Comparison of ENCODE assay signal across 24 cellular contexts in genomic region chr1:223853748-223854147, GRCh38.
"Had no signal": no experiment of that assay in that cellular context is flagged by ENCODE, and none has a peak within 500 bp of the region (broad histone marks: within the 10 kb centered on the region; RNA-seq: fewer than 3 reads in every experiment).

No MANE protein-coding gene starts in this region.

- H3K4me1 Mint-ChIP-seq: natural killer cell had no signal

- H3K27ac ChIP-seq: colonic mucosa, esophagus squamous epithelium, gastroesophageal sphincter, sigmoid colon, thoracic aorta, upper lobe of left lung had no signal

- H3K36me3 Mint-ChIP-seq: activated naive CD8-positive, alpha-beta T cell; natural killer cell; stimulated activated naive B cell treated with anti-CD40 and anti-IgM and Interleukin-4, amounts not matched to agents 10 μg/mL and 1 μg/mL and 100 μg/mL, for 72 hours had no signal

- H3K36me3 ChIP-seq: colonic mucosa, esophagus squamous epithelium, gastroesophageal sphincter, sigmoid colon, thoracic aorta, upper lobe of left lung had no signal

- H3K27ac Mint-ChIP-seq: activated naive CD8-positive, alpha-beta T cell; activated T-cell treated with anti-CD3 and anti-CD28 coated beads, Interleukin-2, amount 50 U/mL, for 24 hours; activated T-helper 17 cell treated with anti-CD3 and anti-CD28 coated beads, Interleukin-2, amount 50 U/mL, for 72 hours; natural killer cell; progenitor cell of endocrine pancreas; stimulated activated naive B cell treated with anti-CD40 and anti-IgM and Interleukin-4, amounts not matched to agents 10 μg/mL and 1 μg/mL and 100 μg/mL, for 72 hours had no signal

- H3K4me3 ChIP-seq: colonic mucosa, esophagus squamous epithelium, gastroesophageal sphincter, sigmoid colon, smooth muscle cell, thoracic aorta, upper lobe of left lung had no signal

- H3K4me1 ChIP-seq: colonic mucosa, gastroesophageal sphincter, sigmoid colon had no signal

- DNase-seq: activated CD4-positive, alpha-beta T cell treated with anti-CD3 and anti-CD28 coated beads for 1 hour; activated CD4-positive, alpha-beta T cell treated with anti-CD3 and anti-CD28 coated beads, Interleukin-2, amount 50 U/mL, for 4 hours; activated CD8-positive, alpha-beta memory T cell treated with anti-CD3 and anti-CD28 coated beads for 24 hours; activated CD8-positive, alpha-beta memory T cell treated with anti-CD3 and anti-CD28 coated beads, Interleukin-2, amount 50 U/mL, for 4 hours; activated naive CD4-positive, alpha-beta T cell; activated T-cell treated with anti-CD3 and anti-CD28 coated beads, Interleukin-2, amount 50 U/mL, for 24 hours; amniotic stem cell; colonic mucosa; esophagus squamous epithelium; head of caudate nucleus; hypothalamus; midbrain; natural killer cell; retina; sigmoid colon; stimulated activated CD4-positive, alpha-beta T cell treated with anti-CD3 and anti-CD28 coated beads, Interleukin-15, amount 100 ng/mL, for 24 hours; stimulated activated naive B cell treated with anti-CD40 and anti-IgM and Interleukin-4, amounts not matched to agents 10 μg/mL and 1 μg/mL and 100 μg/mL, for 72 hours; upper lobe of left lung had no signal

- H3K9me3 Mint-ChIP-seq: activated T-cell treated with anti-CD3 and anti-CD28 coated beads, Interleukin-2, amount 50 U/mL, for 24 hours; activated T-helper 17 cell treated with anti-CD3 and anti-CD28 coated beads, Interleukin-2, amount 50 U/mL, for 72 hours; natural killer cell; stimulated activated naive B cell treated with anti-CD40 and anti-IgM and Interleukin-4, amounts not matched to agents 10 μg/mL and 1 μg/mL and 100 μg/mL, for 72 hours had no signal

- H3K4me3 Mint-ChIP-seq: activated naive CD8-positive, alpha-beta T cell; activated T-cell treated with anti-CD3 and anti-CD28 coated beads, Interleukin-2, amount 50 U/mL, for 24 hours; activated T-helper 17 cell treated with anti-CD3 and anti-CD28 coated beads, Interleukin-2, amount 50 U/mL, for 72 hours; natural killer cell; stimulated activated naive B cell treated with anti-CD40 and anti-IgM and Interleukin-4, amounts not matched to agents 10 μg/mL and 1 μg/mL and 100 μg/mL, for 72 hours had no signal

- ATAC-seq: activated T-helper 17 cell treated with anti-CD3 and anti-CD28 coated beads, Interleukin-2, amount 50 U/mL, for 72 hours; gastroesophageal sphincter; natural killer cell; stimulated activated naive B cell treated with anti-CD40 and anti-IgM and Interleukin-4, amounts not matched to agents 10 μg/mL and 1 μg/mL and 100 μg/mL, for 72 hours had no signal

- H3K9me3 ChIP-seq: colonic mucosa, esophagus squamous epithelium, gastroesophageal sphincter, sigmoid colon, thoracic aorta, upper lobe of left lung had no signal

- H3K27me3 ChIP-seq: colonic mucosa, gastroesophageal sphincter, sigmoid colon, upper lobe of left lung had no signal
